Comparison of ENCODE assay signal across 7 cellular contexts in the genomic region with DNA sequence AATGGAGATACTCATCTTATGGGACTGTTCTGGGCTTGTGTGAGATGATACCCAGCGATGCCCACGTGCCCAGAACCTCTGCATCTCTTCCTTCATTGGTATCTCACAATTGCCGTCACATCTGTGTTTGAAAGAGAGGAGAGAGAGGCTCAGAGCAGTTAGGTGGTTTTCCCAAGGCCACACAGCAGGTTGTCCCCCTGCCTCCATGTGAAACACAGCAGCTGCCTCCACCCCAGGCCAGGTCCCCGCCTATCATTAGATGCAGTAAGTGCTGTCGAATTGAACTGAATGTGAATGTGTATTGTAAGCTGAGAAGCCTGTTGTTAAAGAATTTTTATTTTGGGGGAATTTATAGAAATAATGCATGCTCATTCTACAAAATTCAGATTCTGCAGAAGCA. TPM values are rescaled to one million over a fixed set of nuclear protein-coding genes. Genes with fewer than 3 reads are reported as not detected.
"Had no signal": no experiment of that assay in that cellular context is flagged by ENCODE, and none has a peak within 500 bp of the region (broad histone marks: within the 10 kb centered on the region; RNA-seq: fewer than 3 reads in every experiment).

No MANE protein-coding gene starts in this region.

RNA-seq across cellular contexts. Expression of gene BMP8A, which starts 5.1 kb away (rescaled TPM):
- total RNA-seq: activated CD4-positive, alpha-beta memory T cell treated with anti-CD3 and anti-CD28 coated beads for 36 hours; activated CD4-positive, alpha-beta memory T cell treated with anti-CD3 and anti-CD28 coated beads, Interleukin-2, amount 10 ng/mL, durations not matched to agents 7 days and 5 days; activated CD4-positive, alpha-beta T cell treated with anti-CD3 and anti-CD28 coated beads, Interleukin-2, amount 10 ng/mL, durations not matched to agents 24 days and 14 days; activated CD4-positive, alpha-beta T cell treated with anti-CD3 and anti-CD28 coated beads, Interleukin-2, amount 10 ng/mL, durations not matched to agents 7 days and 5 days; activated CD8-positive, alpha-beta memory T cell treated with anti-CD3 and anti-CD28 coated beads, Interleukin-2, amount 10 ng/mL, durations not matched to agents 7 days and 5 days; T-helper 1 cell treated with Interleukin-12 subunit alpha and Interleukin-12 subunit beta and Interleukin-4 antibody, amounts not matched to agents 30 ng/mL and 1 ng/mL, for 36 hours; T-helper 2 cell treated with Interferon-gamma antibody and Interleukin-4, amounts not matched to agents 100 ng/mL and 5 ng/mL, for 36 hours had no signal
